Comparison of ENCODE assay signal across 22 cellular contexts in genomic region chrX:48909703-48910102, GRCh38. TPM values are rescaled to one million over a fixed set of nuclear protein-coding genes. Genes with fewer than 3 reads are reported as not detected.
DNase-seq lines count a peak whose midpoint lies in the region; ATAC-seq and TF ChIP-seq lines count a peak whose summit lies in the region.
"Had no signal": no experiment of that assay in that cellular context is flagged by ENCODE, and none has a peak within 500 bp of the region (broad histone marks: within the 10 kb centered on the region; RNA-seq: fewer than 3 reads in every experiment).

No MANE protein-coding gene starts in this region.

- H3K27me3 ChIP-seq in BLaER1 (peaks cover 38% of the 10 kb centered on the region), PC-9 (ENCODE audit: insufficient read depth, low read depth) (no peaks in the 10 kb centered on the region)
- H3K27me3 ChIP-seq: ascending aorta, gastroesophageal sphincter, transverse colon had no signal

- H3K36me3 Mint-ChIP-seq in nephron (ENCODE audit: low read depth): peaks cover 3% of the 10 kb centered on the region
- H3K36me3 Mint-ChIP-seq: natural killer cell had no signal

- no peaks in the 10 kb centered on the region for H3K9me3 ChIP-seq in BLaER1
- H3K9me3 ChIP-seq in PC-9 (ENCODE audit: insufficient read depth, low read depth): no peaks in the 10 kb centered on the region
- H3K9me3 ChIP-seq: ascending aorta, gastroesophageal sphincter, transverse colon had no signal

- peak overlapping the region; percentile 78; the same call in 1 of the 2 replicates for H3K4me2 ChIP-seq in BLaER1
- H3K4me2 ChIP-seq in PC-9: peak overlapping the region; percentile 72; the same call in 1 of the 2 replicates

- H4K20me1 ChIP-seq in BLaER1: peaks cover 25% of the 10 kb centered on the region
- H4K20me1 ChIP-seq in PC-9 (ENCODE audit: insufficient read depth): no peaks in the 10 kb centered on the region

- H3K9me3 Mint-ChIP-seq in nephron: peaks cover 10% of the 10 kb centered on the region
- H3K9me3 Mint-ChIP-seq: activated CD4-positive, alpha-beta T cell treated with anti-CD3 and anti-CD28 coated beads, Interleukin-2, amount 10 ng/mL, durations not matched to agents 7 days and 5 days; activated naive CD4-positive, alpha-beta T cell treated with anti-CD3 and anti-CD28 coated beads, Interleukin-2, amount 50 U/mL, for 72 hours; natural killer cell; T-helper 2 cell treated with Interferon-gamma antibody and Interleukin-4, amounts not matched to agents 5 μg/mL and 100 μg/mL, for 36 hours had no signal

- no peaks in the 10 kb centered on the region for H3K27me3 Mint-ChIP-seq in nephron (ENCODE audit: low read depth)
- H3K27me3 Mint-ChIP-seq: activated CD4-positive, alpha-beta T cell treated with anti-CD3 and anti-CD28 coated beads, Interleukin-2, amount 10 ng/mL, durations not matched to agents 7 days and 5 days had no signal

- no peak overlapping the region for H3K4me3 ChIP-seq in BLaER1
- H3K4me3 ChIP-seq in PC-9: no peak overlapping the region
- H3K4me3 ChIP-seq: gastroesophageal sphincter, transverse colon had no signal

- intact Hi-C loops in PC-9 (cut with micrococcal nuclease; ENCODE audit: unreplicated experiment): no loop called here

- H3K9ac ChIP-seq in BLaER1: no peak overlapping the region

- H2AFZ ChIP-seq in PC-9: no peak overlapping the region

- H3K4me1 ChIP-seq in BLaER1 (peaks cover 24% of the 10 kb centered on the region), PC-9 (replicated peaks; ENCODE audit: insufficient read depth) (no peaks in the 10 kb centered on the region)
- H3K4me1 ChIP-seq: ascending aorta had no signal

- TF ChIP-seq CTCF in PC-9 (conservative IDR thresholded peaks at IDR 0.05) (no peak), nephron (IDR thresholded peaks at IDR 0.05; ENCODE audit: unreplicated experiment in 3 of 3) (no peak)

- H3K27ac Mint-ChIP-seq in nephron: no peak overlapping the region
- H3K27ac Mint-ChIP-seq: T-helper 2 cell treated with Interferon-gamma antibody and Interleukin-4, amounts not matched to agents 5 μg/mL and 100 μg/mL, for 36 hours had no signal

- H3K27ac ChIP-seq in BLaER1 (no peak overlapping the region), PC-9 (no peak overlapping the region)
- H3K27ac ChIP-seq: ascending aorta, gastroesophageal sphincter, VCaP had no signal

- H3K79me2 ChIP-seq in PC-9 (ENCODE audit: low read depth): peaks cover 13% of the 10 kb centered on the region

- no peaks in the 10 kb centered on the region for H3F3A ChIP-seq in PC-9 (ENCODE audit: insufficient read depth, low read depth)

- no peak for DNase-seq in PC-9
- no peak for DNase-seq in RKO (ENCODE audit: low spot score)
- DNase-seq: activated CD4-positive, alpha-beta T cell treated with anti-CD3 and anti-CD28 coated beads, Interleukin-2, amount 10 ng/mL, durations not matched to agents 7 days and 5 days; central memory CD4-positive, alpha-beta T cell; dermis blood vessel endothelial cell; hypothalamus; Kasumi-1; natural killer cell; NCI-H1694 treated with DMSO at 0.1 percent for 48 hours; NCI-H2171 treated with DMSO at 0.1 percent for 48 hours; NCI-H524 treated with DMSO at 0.1 percent for 48 hours; transverse colon had no signal

- no peaks in the 10 kb centered on the region for H3K9me2 ChIP-seq in PC-9 (ENCODE audit: insufficient read depth)

- POLR2A ChIA-PET in PC-9 (lab: Charles Lee; ENCODE audit: unreplicated experiment): no interaction called here

- no TSS peak for BruUV-seq in PC-9 (replicated peaks; lab: Mats Ljungman, UMichigan)

- H3K4me1 Mint-ChIP-seq in nephron: peaks cover 14% of the 10 kb centered on the region

- ATAC-seq in HG03045 (IDR thresholded peaks at IDR 0.05; ENCODE audit: unreplicated experiment) (no peak), GM21576 (IDR thresholded peaks at IDR 0.05; ENCODE audit: unreplicated experiment) (no peak)
- ATAC-seq: activated naive CD4-positive, alpha-beta T cell treated with anti-CD3 and anti-CD28 coated beads, Interleukin-2, amount 50 U/mL, for 72 hours; gastroesophageal sphincter; natural killer cell; sciatic nerve had no signal

- H3K4me3 Mint-ChIP-seq in nephron: peak overlapping the region in 2 of 3 experiments; percentile 12 to 45
- H3K4me3 Mint-ChIP-seq: natural killer cell had no signal

- CTCF ChIA-PET in PC-9 (lab: Charles Lee): no interaction called here

- H3K36me3 ChIP-seq in BLaER1: peaks cover 29% of the 10 kb centered on the region
- H3K36me3 ChIP-seq in PC-9 (ENCODE audit: low read depth): no peaks in the 10 kb centered on the region
- H3K36me3 ChIP-seq: transverse colon had no signal

RNA-seq across cellular contexts. Expression of gene SLC35A2, which starts 1.7 kb away (rescaled TPM):
- 24.1 and 29.6 TPM in 2 replicates for total RNA-seq in PC-9 (2021)

RNA-seq across cellular contexts. Expression of gene PIM2, which starts 9.1 kb away (rescaled TPM):
- 3.6 and 4.4 TPM in 2 replicates for total RNA-seq in PC-9 (2021)

RNA-seq across cellular contexts. Expression of gene PQBP1, which starts 12.0 kb away (rescaled TPM):
- total RNA-seq in PC-9 (2021): 36.4 and 39.4 TPM in 2 replicates

RNA-seq across cellular contexts. Expression of gene TIMM17B, which starts 12.1 kb away (rescaled TPM):
- total RNA-seq in PC-9 (2021): 44.9 and 54.1 TPM in 2 replicates

RNA-seq across cellular contexts. Expression of gene OTUD5, which starts 47.7 kb away (rescaled TPM):
- total RNA-seq in PC-9 (2021): 34.6 and 37.1 TPM in 2 replicates
